8 cellular contexts compared by ENCODE assay signal in the genomic region with DNA sequence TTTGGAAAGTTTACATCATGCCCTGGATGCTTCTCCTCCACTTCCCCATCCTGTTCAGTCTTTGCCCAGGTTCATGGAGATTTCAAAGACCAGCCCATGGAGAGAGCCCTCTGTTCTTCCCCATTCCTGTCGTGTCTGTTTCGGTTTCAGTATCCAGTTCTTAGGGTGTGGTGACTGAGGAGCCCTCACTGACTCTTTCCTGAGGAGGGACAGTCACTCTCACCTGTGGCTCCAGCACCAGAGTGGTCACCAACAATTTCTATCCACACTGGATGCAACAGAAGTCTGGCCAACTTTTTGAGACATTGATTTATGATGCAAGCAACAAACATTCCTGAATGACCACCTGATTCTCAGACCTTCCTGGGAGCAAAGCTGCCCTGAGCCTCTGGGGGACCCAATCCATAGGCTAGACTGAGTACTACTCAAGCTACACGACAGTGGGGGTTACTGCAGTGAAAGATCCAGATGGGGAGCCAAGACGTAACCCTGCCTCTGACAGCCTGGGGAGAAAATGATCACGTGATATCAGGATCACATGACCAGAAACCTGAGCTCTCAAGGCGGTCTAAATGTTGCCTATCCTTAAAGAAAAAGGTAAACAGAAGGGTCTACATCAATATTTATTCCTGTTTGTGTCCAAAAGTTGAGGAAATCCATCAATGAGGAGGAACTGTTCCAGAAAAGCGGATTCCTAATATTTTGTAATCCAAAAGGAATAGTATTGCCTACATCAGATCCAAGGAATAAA.
A peak's percentile ranks its signal among the peaks of the same experiment; 100 is the strongest.
DNase-seq lines count a peak whose midpoint lies in the region; ATAC-seq, FAIRE-seq and TF ChIP-seq lines count a peak whose summit lies in the region.

No MANE protein-coding gene starts in this region.

- H3K4me1 Mint-ChIP-seq in Caco-2 (ENCODE audit: low read depth, unreplicated experiment) = no peaks in the 10 kb centered on the region
- peaks cover 9% of the 10 kb centered on the region for H3K4me1 Mint-ChIP-seq in activated T-helper 1 cell treated with anti-CD3 and anti-CD28 coated beads, Interleukin-12 subunit alpha, Interleukin-12 subunit beta, Interleukin-2, Interleukin-4 antibody, amounts not matched to agents 30 ng/mL and 10 ng/mL and 1 ng/mL, durations not matched to agents 14 hours and 24 hours and 36 hours (ENCODE audit: low read depth)

- BruUV-seq in Caco-2 (replicated peaks; lab: Mats Ljungman, UMichigan) (no TSS peak), IMR-90 (replicated peaks; lab: Mats Ljungman, UMichigan) (no TSS peak)

- H2BK5ac ChIP-seq in IMR-90 (ENCODE audit: low read depth, low read length, poor library complexity, severe bottlenecking) = no peak overlapping the region

- H2AFZ ChIP-seq in IMR-90 (replicated peaks; ENCODE audit: low read length, poor library complexity) = peak overlapping the region; percentile 76

- H3K27ac Mint-ChIP-seq in Caco-2 (ENCODE audit: unreplicated experiment) = peak overlapping the region; percentile 70
- no peak overlapping the region for H3K27ac Mint-ChIP-seq in activated T-helper 1 cell treated with anti-CD3 and anti-CD28 coated beads, Interleukin-12 subunit alpha, Interleukin-12 subunit beta, Interleukin-2, Interleukin-4 antibody, amounts not matched to agents 30 ng/mL and 10 ng/mL and 1 ng/mL, durations not matched to agents 14 hours and 24 hours and 36 hours

- POLR2A ChIA-PET in Caco-2 (lab: Charles Lee) = no interaction called here
- POLR2A ChIA-PET in IMR-90 (lab: Charles Lee; ENCODE audit: unreplicated experiment) = no interaction called here

- H2AK5ac ChIP-seq in IMR-90 (ENCODE audit: low read depth, low read length) = no peak overlapping the region

- no peak overlapping the region for H2AK9ac ChIP-seq in IMR-90 (replicated peaks; ENCODE audit: low read depth, low read length, poor library complexity)

- no peak overlapping the region for H3K9ac ChIP-seq in IMR-90 (ENCODE audit: low read depth, low read length)

- intact Hi-C loops in Caco-2 (cut with micrococcal nuclease; ENCODE audit: unreplicated experiment) = no loop called here
- intact Hi-C loops in IMR-90 (cut with micrococcal nuclease) = no loop called here
- intact Hi-C loops in activated T-helper 1 cell treated with anti-CD3 and anti-CD28 coated beads, Interleukin-12 subunit alpha, Interleukin-12 subunit beta, Interleukin-2, Interleukin-4 antibody, amounts not matched to agents 30 ng/mL and 10 ng/mL and 1 ng/mL, durations not matched to agents 14 hours and 24 hours and 36 hours (cut with micrococcal nuclease) = no loop called here

- FAIRE-seq in urothelium cell line (lab: Jason Lieb, UNC) = peak; percentile 92

- no peak for TF ChIP-seq RAD21 in IMR-90 (IDR thresholded peaks at IDR 0.05; ENCODE audit: low read length)

- no peak overlapping the region for H2BK15ac ChIP-seq in IMR-90 (ENCODE audit: low read depth, low read length)

- peaks cover 2% of the 10 kb centered on the region for H3K27me3 Mint-ChIP-seq in Caco-2 (ENCODE audit: insufficient read depth, unreplicated experiment)
- peaks cover 6% of the 10 kb centered on the region for H3K27me3 Mint-ChIP-seq in activated T-helper 1 cell treated with anti-CD3 and anti-CD28 coated beads, Interleukin-12 subunit alpha, Interleukin-12 subunit beta, Interleukin-2, Interleukin-4 antibody, amounts not matched to agents 30 ng/mL and 10 ng/mL and 1 ng/mL, durations not matched to agents 14 hours and 24 hours and 36 hours (ENCODE audit: insufficient read depth)

- no peak for TF ChIP-seq POLR2A in IMR-90 (IDR thresholded peaks at IDR 0.05; ENCODE audit: low read depth, low read length)

- H3K27ac ChIP-seq in IMR-90 (ENCODE audit: insufficient read depth, low read length) = no peak overlapping the region
- H3K27ac ChIP-seq in SJCRH30 = no peak overlapping the region

- WGBS in IMR-90 (ENCODE audit: extremely low coverage in 2 of 2, insufficient read length in 1 of 2), 2 experiments = 60% methylated on average over 2 of the region's 7 CpGs; no CpG with 5 or more reads in 1 of the 2 experiments

- no peak overlapping the region for H4K91ac ChIP-seq in IMR-90 (ENCODE audit: insufficient read depth, low read depth, low read length)

- dilution Hi-C loops in IMR-90 (cut with HindIII; ENCODE audit: low sequenced_read_pairs, unreplicated experiment) = no loop called here

- no peak overlapping the region for H2BK120ac ChIP-seq in IMR-90 (ENCODE audit: low read depth, low read length)

- ATAC-seq in GM19397 (IDR thresholded peaks at IDR 0.05; ENCODE audit: unreplicated experiment) (peak; percentile 22), IMR-90 (ENCODE audit: low read depth) (0 out of 2 replicates have a peak, but pooled peaks have one; percentile 27)

- CTCF ChIA-PET in Caco-2 (lab: Charles Lee) (interaction anchor here (1.2 kb wide), 1 partner anchor 27 kb away, joined by 5 read pairs; no protein-coding TSS in a partner anchor), IMR-90 (lab: Yijun Ruan, JAX) (interaction anchor here (1.1 kb wide), 1 partner anchor 58 kb away, joined by 3 read pairs; no protein-coding TSS in a partner anchor)

- H3K9me1 ChIP-seq in IMR-90 (ENCODE audit: insufficient read depth, low read length) = no peaks in the 10 kb centered on the region

- H3K36me3 ChIP-seq in Caco-2 (ENCODE audit: control insufficient read depth, insufficient read depth, low read length) (no peaks in the 10 kb centered on the region), IMR-90 (ENCODE audit: control insufficient read depth, insufficient read depth, low read length) (no peaks in the 10 kb centered on the region), SJCRH30 (no peaks in the 10 kb centered on the region)

- H4K8ac ChIP-seq in IMR-90 (ENCODE audit: low read depth in 2 of 2, low read length in 2 of 2) = peak overlapping the region; percentile 82 to 86; a peak in 3 of 4 replicates

- H3K4ac ChIP-seq in IMR-90 (ENCODE audit: low read depth, low read length) = no peak overlapping the region

- in situ Hi-C loops in IMR-90 (cut with MboI; ENCODE audit: low sequenced_read_pairs) = no loop called here

- no peaks in the 10 kb centered on the region for H3K79me1 ChIP-seq in IMR-90 (ENCODE audit: low read depth in 1 of 2, low read length in 2 of 2)

- H2BK20ac ChIP-seq in IMR-90 (ENCODE audit: low read depth, low read length) = no peak overlapping the region

- no peak overlapping the region for H3K14ac ChIP-seq in IMR-90 (replicated peaks; ENCODE audit: low read depth, low read length)

- H3K9me3 ChIP-seq in Caco-2 = no peaks in the 10 kb centered on the region; the same call in 1 of the 2 replicates
- H3K9me3 ChIP-seq in IMR-90 (ENCODE audit: control insufficient read depth, insufficient read depth, low read length) = no peaks in the 10 kb centered on the region
- 0 out of 2 replicates have a peak, but pooled peaks cover 4% of the 10 kb centered on the region for H3K9me3 ChIP-seq in SJCRH30 (replicated peaks)

- peak; percentile 67 to 72 for DNase-seq in Caco-2
- DNase-seq in IMR-90 = peak; percentile 61
- peak; percentile 42 to 73 for DNase-seq in SJCRH30
- peak; percentile 40 for DNase-seq in germinal center (ENCODE audit: low spot score)
- peak; percentile 68 for DNase-seq in urothelium cell line (ENCODE audit: low spot score)
- no peak for DNase-seq in SKM-1 (lab: John Stamatoyannopoulos, UW; ENCODE audit: unreplicated experiment)
- no peak for DNase-seq in activated T-helper 1 cell treated with anti-CD3 and anti-CD28 coated beads, Interleukin-12 subunit alpha, Interleukin-12 subunit beta, Interleukin-2, Interleukin-4 antibody, amounts not matched to agents 30 ng/mL and 10 ng/mL and 1 ng/mL, durations not matched to agents 14 hours and 24 hours and 36 hours (ENCODE audit: low spot score)

- H3K56ac ChIP-seq in IMR-90 (ENCODE audit: extremely low read depth, insufficient read depth, low read length) = no peak overlapping the region

- no peaks in the 10 kb centered on the region for H3K9me3 Mint-ChIP-seq in Caco-2 (ENCODE audit: unreplicated experiment)
- H3K9me3 Mint-ChIP-seq in activated T-helper 1 cell treated with anti-CD3 and anti-CD28 coated beads, Interleukin-12 subunit alpha, Interleukin-12 subunit beta, Interleukin-2, Interleukin-4 antibody, amounts not matched to agents 30 ng/mL and 10 ng/mL and 1 ng/mL, durations not matched to agents 14 hours and 24 hours and 36 hours = no peaks in the 10 kb centered on the region

- TF ChIP-seq CTCF in Caco-2 (IDR thresholded peaks at IDR 0.05; ENCODE audit: insufficient read depth in 1 of 2, low read depth in 1 of 2, low read length in 1 of 2, severe bottlenecking in 1 of 2, unreplicated experiment in 1 of 2) (no peak), IMR-90 (conservative IDR thresholded peaks at IDR 0.05; ENCODE audit: low read depth, low read length) (no peak)

- no peaks in the 10 kb centered on the region for H4K20me1 ChIP-seq in IMR-90 (ENCODE audit: insufficient read depth, low read length)

- peak overlapping the region; percentile 94 for H3K4me2 ChIP-seq in IMR-90 (ENCODE audit: low read depth, low read length)

- H3K27me3 ChIP-seq in Caco-2 (replicated peaks; ENCODE audit: control insufficient read depth, insufficient read depth, low read length) (no peaks in the 10 kb centered on the region), IMR-90 (ENCODE audit: control insufficient read depth, insufficient read depth, low read length) (peaks cover 42% of the 10 kb centered on the region), SJCRH30 (no peaks in the 10 kb centered on the region)

- peaks cover 12% of the 10 kb centered on the region for H3K36me3 Mint-ChIP-seq in Caco-2 (ENCODE audit: insufficient read depth, unreplicated experiment)
- H3K36me3 Mint-ChIP-seq in activated T-helper 1 cell treated with anti-CD3 and anti-CD28 coated beads, Interleukin-12 subunit alpha, Interleukin-12 subunit beta, Interleukin-2, Interleukin-4 antibody, amounts not matched to agents 30 ng/mL and 10 ng/mL and 1 ng/mL, durations not matched to agents 14 hours and 24 hours and 36 hours (ENCODE audit: low read depth) = no peaks in the 10 kb centered on the region

- peak overlapping the region; percentile 67 for H3K4me3 Mint-ChIP-seq in Caco-2 (ENCODE audit: unreplicated experiment)
- no peak overlapping the region for H3K4me3 Mint-ChIP-seq in activated T-helper 1 cell treated with anti-CD3 and anti-CD28 coated beads, Interleukin-12 subunit alpha, Interleukin-12 subunit beta, Interleukin-2, Interleukin-4 antibody, amounts not matched to agents 30 ng/mL and 10 ng/mL and 1 ng/mL, durations not matched to agents 14 hours and 24 hours and 36 hours

- H3K18ac ChIP-seq in IMR-90 (ENCODE audit: low read depth, low read length) = no peak overlapping the region

- peak overlapping the region; percentile 97 for H4K5ac ChIP-seq in IMR-90 (ENCODE audit: low read depth, low read length)

- H3K4me1 ChIP-seq in Caco-2 (no peaks in the 10 kb centered on the region), IMR-90 (ENCODE audit: control insufficient read depth, insufficient read depth, low read length) (no peaks in the 10 kb centered on the region), SJCRH30 (no peaks in the 10 kb centered on the region; the same call in 1 of the 2 replicates)

- H3K4me3 ChIP-seq in Caco-2 (ENCODE audit: low read depth, low read length) (peak overlapping the region; percentile 18), IMR-90 (ENCODE audit: insufficient read depth, low read depth, low read length) (peak overlapping the region; percentile 40; the same call in 1 of the 2 replicates), SJCRH30 (no peak overlapping the region)

- no peak overlapping the region for H3K23ac ChIP-seq in IMR-90 (ENCODE audit: low read depth, low read length)

TF ChIP-seq in IMR-90, 13 proteins besides CTCF, POLR2A, EP300 and RAD21 (continues in another document):
- TF ChIP-seq RCOR1 (IDR thresholded peaks at IDR 0.05; ENCODE audit: insufficient replicate concordance, low read length) = no peak

Comparison
In these comparisons a context has a peak if more than half of its experiments do, and no peak if none do; other contexts are left out.
1. DNase-seq: peak in Caco-2 (2 of 2), IMR-90 (single experiment), SJCRH30 (2 of 2), germinal center (single experiment) and urothelium cell line (single experiment); none in SKM-1 (single experiment) and activated T-helper 1 cell treated with anti-CD3 and anti-CD28 coated beads, Interleukin-12 subunit alpha, Interleukin-12 subunit beta, Interleukin-2, Interleukin-4 antibody, amounts not matched to agents 30 ng/mL and 10 ng/mL and 1 ng/mL, durations not matched to agents 14 hours and 24 hours and 36 hours (single experiment).